In genomic region chr22:38109391-38110000, GRCh38 we compare ENCODE assay signal across 14 cellular contexts. TPM values are rescaled to one million over a fixed set of nuclear protein-coding genes. Genes with fewer than 3 reads are reported as not detected.
DNase-seq lines count a peak whose midpoint lies in the region; ATAC-seq and TF ChIP-seq lines count a peak whose summit lies in the region.
"Had no signal": no experiment of that assay in that cellular context is flagged by ENCODE, and none has a peak within 500 bp of the region (broad histone marks: within the 10 kb centered on the region; RNA-seq: fewer than 3 reads in every experiment).

No MANE protein-coding gene starts in this region.

- H3K9me3 ChIP-seq in lower lobe of right lung (no peaks in the 10 kb centered on the region), WERI-Rb-1 (ENCODE audit: severe bottlenecking) (no peaks in the 10 kb centered on the region)
- H3K9me3 ChIP-seq: esophagus muscularis mucosa had no signal

- H3K4me3 ChIP-seq in lower lobe of right lung (no peak overlapping the region), WERI-Rb-1 (ENCODE audit: low read depth, low read length) (no peak overlapping the region)
- H3K4me3 ChIP-seq: esophagus muscularis mucosa had no signal

- H3K4me1 Mint-ChIP-seq in stimulated activated naive CD8-positive, alpha-beta T cell treated with anti-CD3 and anti-CD28 coated beads, Interleukin-15, Interleukin-2, amounts not matched to agents 100 ng/mL and 50 ng/mL, for 24 hours (ENCODE audit: low read depth), result peaks cover 7% of the 10 kb centered on the region
- H3K4me1 Mint-ChIP-seq in T-helper 2 cell treated with Interferon-gamma antibody and Interleukin-4, amounts not matched to agents 5 μg/mL and 100 μg/mL, for 36 hours (ENCODE audit: low read depth), result peaks cover 7% of the 10 kb centered on the region

- intact Hi-C loops in lower lobe of right lung (cut with DNase I), result no loop called here

- peak overlapping the region; percentile 55 for H3K27ac Mint-ChIP-seq in stimulated activated naive CD8-positive, alpha-beta T cell treated with anti-CD3 and anti-CD28 coated beads, Interleukin-15, Interleukin-2, amounts not matched to agents 100 ng/mL and 50 ng/mL, for 24 hours
- H3K27ac Mint-ChIP-seq in T-helper 2 cell treated with Interferon-gamma antibody and Interleukin-4, amounts not matched to agents 5 μg/mL and 100 μg/mL, for 36 hours, result peak overlapping the region; percentile 84

- TF ChIP-seq CTCF in lower lobe of right lung (IDR thresholded peaks at IDR 0.05), result no peak
- no peak for TF ChIP-seq CTCF in WERI-Rb-1 (IDR thresholded peaks at IDR 0.05; ENCODE audit: low read depth, low read length)

- H3K36me3 ChIP-seq in lower lobe of right lung (no peaks in the 10 kb centered on the region), WERI-Rb-1 (no peaks in the 10 kb centered on the region; the same call in 1 of the 2 replicates)
- H3K36me3 ChIP-seq: brain microvascular endothelial cell had no signal

- no peak overlapping the region for H3K27ac ChIP-seq in lower lobe of right lung
- H3K27ac ChIP-seq in WERI-Rb-1, result no peak overlapping the region
- H3K27ac ChIP-seq: brain microvascular endothelial cell, esophagus muscularis mucosa had no signal

- H3K36me3 Mint-ChIP-seq in stimulated activated naive CD8-positive, alpha-beta T cell treated with anti-CD3 and anti-CD28 coated beads, Interleukin-15, Interleukin-2, amounts not matched to agents 100 ng/mL and 50 ng/mL, for 24 hours (ENCODE audit: low read depth), result peaks cover 4% of the 10 kb centered on the region
- peaks cover 4% of the 10 kb centered on the region for H3K36me3 Mint-ChIP-seq in T-helper 2 cell treated with Interferon-gamma antibody and Interleukin-4, amounts not matched to agents 5 μg/mL and 100 μg/mL, for 36 hours (ENCODE audit: low read depth)

- DNase-seq in stimulated activated naive CD8-positive, alpha-beta T cell treated with anti-CD3 and anti-CD28 coated beads, Interleukin-15, Interleukin-2, amounts not matched to agents 100 U/mL and 50 U/mL, for 24 hours, result no peak
- no peak for DNase-seq in T-helper 2 cell treated with Interferon-gamma antibody and Interleukin-4, amounts not matched to agents 5 μg/mL and 100 μg/mL, for 36 hours (ENCODE audit: low spot score)
- DNase-seq in lower lobe of right lung, result peak; percentile 44
- DNase-seq in WERI-Rb-1, result no peak
- DNase-seq in Ammon's horn (ENCODE audit: low spot score), result no peak
- no peak for DNase-seq in NCI-H187 (lab: John Stamatoyannopoulos, UW)
- DNase-seq: activated T-cell treated with anti-CD3 and anti-CD28 coated beads for 4 hours, brain microvascular endothelial cell, NCI-H748 treated with DMSO at 0.1 percent for 48 hours had no signal

- no peaks in the 10 kb centered on the region for H3K27me3 Mint-ChIP-seq in stimulated activated naive CD8-positive, alpha-beta T cell treated with anti-CD3 and anti-CD28 coated beads, Interleukin-15, Interleukin-2, amounts not matched to agents 100 ng/mL and 50 ng/mL, for 24 hours
- no peaks in the 10 kb centered on the region for H3K27me3 Mint-ChIP-seq in T-helper 2 cell treated with Interferon-gamma antibody and Interleukin-4, amounts not matched to agents 5 μg/mL and 100 μg/mL, for 36 hours (ENCODE audit: low read depth)

- H3K4me1 ChIP-seq in lower lobe of right lung, result peaks cover 4% of the 10 kb centered on the region

- no peaks in the 10 kb centered on the region for H3K9me3 Mint-ChIP-seq in stimulated activated naive CD8-positive, alpha-beta T cell treated with anti-CD3 and anti-CD28 coated beads, Interleukin-15, Interleukin-2, amounts not matched to agents 100 ng/mL and 50 ng/mL, for 24 hours
- peaks cover 3% of the 10 kb centered on the region for H3K9me3 Mint-ChIP-seq in T-helper 2 cell treated with Interferon-gamma antibody and Interleukin-4, amounts not matched to agents 5 μg/mL and 100 μg/mL, for 36 hours

- no peak overlapping the region for H3K4me3 Mint-ChIP-seq in stimulated activated naive CD8-positive, alpha-beta T cell treated with anti-CD3 and anti-CD28 coated beads, Interleukin-15, Interleukin-2, amounts not matched to agents 100 ng/mL and 50 ng/mL, for 24 hours
- H3K4me3 Mint-ChIP-seq in T-helper 2 cell treated with Interferon-gamma antibody and Interleukin-4, amounts not matched to agents 5 μg/mL and 100 μg/mL, for 36 hours, result no peak overlapping the region

- H3K27me3 ChIP-seq in lower lobe of right lung (ENCODE audit: low read depth) (no peaks in the 10 kb centered on the region), WERI-Rb-1 (ENCODE audit: insufficient read depth, low read depth, severe bottlenecking) (no peaks in the 10 kb centered on the region)
- H3K27me3 ChIP-seq: brain microvascular endothelial cell, esophagus muscularis mucosa had no signal

- ATAC-seq in stimulated activated naive CD8-positive, alpha-beta T cell treated with anti-CD3 and anti-CD28 coated beads, Interleukin-15, Interleukin-2, amounts not matched to agents 100 U/mL and 50 U/mL, for 24 hours, result no peak
- ATAC-seq in lower lobe of right lung (no peak), GM21717 (IDR thresholded peaks at IDR 0.05; ENCODE audit: unreplicated experiment) (no peak)

RNA-seq across cellular contexts. Expression of gene BAIAP2L2, which starts 1.0 kb away (rescaled TPM):
- 0.44 TPM for total RNA-seq in lower lobe of right lung
- total RNA-seq: urinary bladder had no signal

RNA-seq across cellular contexts. Expression of gene SLC16A8, which starts 25.5 kb away (rescaled TPM):
- total RNA-seq in lower lobe of right lung, result 0.24 TPM
- total RNA-seq: T-helper 2 cell treated with Interferon-gamma antibody and Interleukin-4, amounts not matched to agents 100 ng/mL and 5 ng/mL, for 36 hours had no signal

RNA-seq across cellular contexts. Expression of gene PICK1, which starts 52.3 kb away (rescaled TPM):
- total RNA-seq in lower lobe of right lung, result 35.4 TPM
